1 cellular context compared by ENCODE assay signal in the genomic region with DNA sequence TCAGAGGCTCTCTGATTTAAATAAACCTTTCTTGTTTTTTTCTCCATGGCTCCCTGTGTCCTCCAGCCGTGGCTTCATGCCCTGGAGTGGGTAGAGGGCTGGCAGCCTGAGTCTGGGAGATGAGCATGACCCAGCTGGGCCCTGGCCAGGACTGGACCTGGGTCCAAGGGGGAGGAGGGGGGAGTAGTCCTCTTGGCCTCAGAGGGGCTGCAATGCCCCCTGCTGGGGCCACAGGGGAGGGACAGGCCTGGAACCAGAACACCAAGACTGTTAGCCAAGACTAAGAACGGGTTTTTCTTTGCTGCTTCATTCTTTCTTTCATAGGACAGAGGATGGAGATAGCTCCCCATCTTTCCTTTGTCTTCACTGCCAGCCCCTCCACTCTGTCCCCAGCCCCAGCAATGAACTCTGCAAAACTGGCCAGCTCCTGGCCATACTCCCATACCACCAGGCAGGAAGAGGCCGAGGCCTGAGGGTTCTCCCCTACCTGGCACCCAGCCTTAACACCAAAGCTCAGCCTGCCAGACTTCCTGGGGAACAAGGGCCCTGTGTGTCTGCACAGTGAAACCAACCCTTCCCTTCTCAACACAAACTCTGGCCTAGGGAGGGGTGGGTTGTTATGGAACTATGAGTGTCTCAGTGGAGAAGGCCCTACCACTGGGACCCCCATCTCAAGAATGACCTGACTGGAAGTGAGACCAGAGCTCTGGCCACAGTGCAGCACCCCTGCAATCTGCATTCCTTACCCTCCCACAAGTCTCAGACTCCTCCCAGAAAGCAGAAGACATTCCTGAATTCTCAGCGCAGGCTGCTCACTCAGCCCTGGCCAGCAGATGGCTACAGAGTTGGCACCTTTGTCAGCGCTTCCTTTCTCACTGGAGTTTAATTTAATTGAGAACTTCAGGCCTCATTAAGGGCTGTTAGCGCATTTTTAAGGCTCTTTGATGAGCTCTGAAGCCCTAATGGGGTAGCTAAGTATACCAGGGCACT.
TF ChIP-seq lines count a peak whose summit lies in the region.

No MANE protein-coding gene starts in this region.

TF ChIP-seq in GM23338, 12 proteins besides CTCF, POLR2A, EP300 and RAD21 (continued from another document):
- TF ChIP-seq, protein P1, sequence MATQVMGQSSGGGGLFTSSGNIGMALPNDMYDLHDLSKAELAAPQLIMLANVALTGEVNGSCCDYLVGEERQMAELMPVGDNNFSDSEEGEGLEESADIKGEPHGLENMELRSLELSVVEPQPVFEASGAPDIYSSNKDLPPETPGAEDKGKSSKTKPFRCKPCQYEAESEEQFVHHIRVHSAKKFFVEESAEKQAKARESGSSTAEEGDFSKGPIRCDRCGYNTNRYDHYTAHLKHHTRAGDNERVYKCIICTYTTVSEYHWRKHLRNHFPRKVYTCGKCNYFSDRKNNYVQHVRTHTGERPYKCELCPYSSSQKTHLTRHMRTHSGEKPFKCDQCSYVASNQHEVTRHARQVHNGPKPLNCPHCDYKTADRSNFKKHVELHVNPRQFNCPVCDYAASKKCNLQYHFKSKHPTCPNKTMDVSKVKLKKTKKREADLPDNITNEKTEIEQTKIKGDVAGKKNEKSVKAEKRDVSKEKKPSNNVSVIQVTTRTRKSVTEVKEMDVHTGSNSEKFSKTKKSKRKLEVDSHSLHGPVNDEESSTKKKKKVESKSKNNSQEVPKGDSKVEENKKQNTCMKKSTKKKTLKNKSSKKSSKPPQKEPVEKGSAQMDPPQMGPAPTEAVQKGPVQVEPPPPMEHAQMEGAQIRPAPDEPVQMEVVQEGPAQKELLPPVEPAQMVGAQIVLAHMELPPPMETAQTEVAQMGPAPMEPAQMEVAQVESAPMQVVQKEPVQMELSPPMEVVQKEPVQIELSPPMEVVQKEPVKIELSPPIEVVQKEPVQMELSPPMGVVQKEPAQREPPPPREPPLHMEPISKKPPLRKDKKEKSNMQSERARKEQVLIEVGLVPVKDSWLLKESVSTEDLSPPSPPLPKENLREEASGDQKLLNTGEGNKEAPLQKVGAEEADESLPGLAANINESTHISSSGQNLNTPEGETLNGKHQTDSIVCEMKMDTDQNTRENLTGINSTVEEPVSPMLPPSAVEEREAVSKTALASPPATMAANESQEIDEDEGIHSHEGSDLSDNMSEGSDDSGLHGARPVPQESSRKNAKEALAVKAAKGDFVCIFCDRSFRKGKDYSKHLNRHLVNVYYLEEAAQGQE (IDR thresholded peaks at IDR 0.05; ENCODE audit: unreplicated experiment) = no peak
- TF ChIP-seq, protein P2, sequence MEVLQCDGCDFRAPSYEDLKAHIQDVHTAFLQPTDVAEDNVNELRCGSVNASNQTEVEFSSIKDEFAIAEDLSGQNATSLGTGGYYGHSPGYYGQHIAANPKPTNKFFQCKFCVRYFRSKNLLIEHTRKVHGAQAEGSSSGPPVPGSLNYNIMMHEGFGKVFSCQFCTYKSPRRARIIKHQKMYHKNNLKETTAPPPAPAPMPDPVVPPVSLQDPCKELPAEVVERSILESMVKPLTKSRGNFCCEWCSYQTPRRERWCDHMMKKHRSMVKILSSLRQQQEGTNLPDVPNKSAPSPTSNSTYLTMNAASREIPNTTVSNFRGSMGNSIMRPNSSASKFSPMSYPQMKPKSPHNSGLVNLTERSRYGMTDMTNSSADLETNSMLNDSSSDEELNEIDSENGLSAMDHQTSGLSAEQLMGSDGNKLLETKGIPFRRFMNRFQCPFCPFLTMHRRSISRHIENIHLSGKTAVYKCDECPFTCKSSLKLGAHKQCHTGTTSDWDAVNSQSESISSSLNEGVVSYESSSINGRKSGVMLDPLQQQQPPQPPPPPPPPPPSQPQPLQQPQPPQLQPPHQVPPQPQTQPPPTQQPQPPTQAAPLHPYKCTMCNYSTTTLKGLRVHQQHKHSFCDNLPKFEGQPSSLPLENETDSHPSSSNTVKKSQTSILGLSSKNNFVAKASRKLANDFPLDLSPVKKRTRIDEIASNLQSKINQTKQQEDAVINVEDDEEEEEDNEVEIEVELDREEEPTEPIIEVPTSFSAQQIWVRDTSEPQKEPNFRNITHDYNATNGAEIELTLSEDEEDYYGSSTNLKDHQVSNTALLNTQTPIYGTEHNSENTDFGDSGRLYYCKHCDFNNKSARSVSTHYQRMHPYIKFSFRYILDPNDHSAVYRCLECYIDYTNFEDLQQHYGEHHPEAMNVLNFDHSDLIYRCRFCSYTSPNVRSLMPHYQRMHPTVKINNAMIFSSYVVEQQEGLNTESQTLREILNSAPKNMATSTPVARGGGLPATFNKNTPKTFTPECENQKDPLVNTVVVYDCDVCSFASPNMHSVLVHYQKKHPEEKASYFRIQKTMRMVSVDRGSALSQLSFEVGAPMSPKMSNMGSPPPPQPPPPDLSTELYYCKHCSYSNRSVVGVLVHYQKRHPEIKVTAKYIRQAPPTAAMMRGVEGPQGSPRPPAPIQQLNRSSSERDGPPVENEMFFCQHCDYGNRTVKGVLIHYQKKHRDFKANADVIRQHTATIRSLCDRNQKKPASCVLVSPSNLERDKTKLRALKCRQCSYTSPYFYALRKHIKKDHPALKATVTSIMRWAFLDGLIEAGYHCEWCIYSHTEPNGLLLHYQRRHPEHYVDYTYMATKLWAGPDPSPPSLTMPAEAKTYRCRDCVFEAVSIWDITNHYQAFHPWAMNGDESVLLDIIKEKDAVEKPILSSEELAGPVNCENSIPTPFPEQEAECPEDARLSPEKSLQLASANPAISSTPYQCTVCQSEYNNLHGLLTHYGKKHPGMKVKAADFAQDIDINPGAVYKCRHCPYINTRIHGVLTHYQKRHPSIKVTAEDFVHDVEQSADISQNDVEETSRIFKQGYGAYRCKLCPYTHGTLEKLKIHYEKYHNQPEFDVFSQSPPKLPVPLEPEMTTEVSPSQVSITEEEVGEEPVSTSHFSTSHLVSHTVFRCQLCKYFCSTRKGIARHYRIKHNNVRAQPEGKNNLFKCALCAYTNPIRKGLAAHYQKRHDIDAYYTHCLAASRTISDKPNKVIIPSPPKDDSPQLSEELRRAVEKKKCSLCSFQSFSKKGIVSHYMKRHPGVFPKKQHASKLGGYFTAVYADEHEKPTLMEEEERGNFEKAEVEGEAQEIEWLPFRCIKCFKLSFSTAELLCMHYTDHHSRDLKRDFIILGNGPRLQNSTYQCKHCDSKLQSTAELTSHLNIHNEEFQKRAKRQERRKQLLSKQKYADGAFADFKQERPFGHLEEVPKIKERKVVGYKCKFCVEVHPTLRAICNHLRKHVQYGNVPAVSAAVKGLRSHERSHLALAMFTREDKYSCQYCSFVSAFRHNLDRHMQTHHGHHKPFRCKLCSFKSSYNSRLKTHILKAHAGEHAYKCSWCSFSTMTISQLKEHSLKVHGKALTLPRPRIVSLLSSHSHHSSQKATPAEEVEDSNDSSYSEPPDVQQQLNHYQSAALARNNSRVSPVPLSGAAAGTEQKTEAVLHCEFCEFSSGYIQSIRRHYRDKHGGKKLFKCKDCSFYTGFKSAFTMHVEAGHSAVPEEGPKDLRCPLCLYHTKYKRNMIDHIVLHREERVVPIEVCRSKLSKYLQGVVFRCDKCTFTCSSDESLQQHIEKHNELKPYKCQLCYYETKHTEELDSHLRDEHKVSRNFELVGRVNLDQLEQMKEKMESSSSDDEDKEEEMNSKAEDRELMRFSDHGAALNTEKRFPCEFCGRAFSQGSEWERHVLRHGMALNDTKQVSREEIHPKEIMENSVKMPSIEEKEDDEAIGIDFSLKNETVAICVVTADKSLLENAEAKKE (CRISPR knock-in tag; IDR thresholded peaks at IDR 0.05) = no peak
- TF ChIP-seq, protein P3, sequence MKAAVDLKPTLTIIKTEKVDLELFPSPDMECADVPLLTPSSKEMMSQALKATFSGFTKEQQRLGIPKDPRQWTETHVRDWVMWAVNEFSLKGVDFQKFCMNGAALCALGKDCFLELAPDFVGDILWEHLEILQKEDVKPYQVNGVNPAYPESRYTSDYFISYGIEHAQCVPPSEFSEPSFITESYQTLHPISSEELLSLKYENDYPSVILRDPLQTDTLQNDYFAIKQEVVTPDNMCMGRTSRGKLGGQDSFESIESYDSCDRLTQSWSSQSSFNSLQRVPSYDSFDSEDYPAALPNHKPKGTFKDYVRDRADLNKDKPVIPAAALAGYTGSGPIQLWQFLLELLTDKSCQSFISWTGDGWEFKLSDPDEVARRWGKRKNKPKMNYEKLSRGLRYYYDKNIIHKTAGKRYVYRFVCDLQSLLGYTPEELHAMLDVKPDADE (IDR thresholded peaks at IDR 0.05) = no peak
- TF ChIP-seq JUNB (IDR thresholded peaks at IDR 0.05; ENCODE audit: unreplicated experiment) (no peak), ZNF114 (CRISPR knock-in tag; IDR thresholded peaks at IDR 0.05) (no peak), POLR2AphosphoS5 (IDR thresholded peaks at IDR 0.05; ENCODE audit: low read depth) (no peak), CREB1 (CRISPR knock-in tag; IDR thresholded peaks at IDR 0.05; ENCODE audit: low read depth) (no peak), ZNF331 (CRISPR knock-in tag; IDR thresholded peaks at IDR 0.05; ENCODE audit: low read depth) (no peak), STAT1 (IDR thresholded peaks at IDR 0.05; ENCODE audit: unreplicated experiment) (no peak), EZH2phosphoT487 (IDR thresholded peaks at IDR 0.05; ENCODE audit: unreplicated experiment) (no peak), EZH2 (IDR thresholded peaks at IDR 0.05; ENCODE audit: low read depth, unreplicated experiment) (no peak)
